ENCODE assay signal across 8 cellular contexts in genomic region chr6:149864578-149865535, GRCh38. TPM values are rescaled to one million over a fixed set of nuclear protein-coding genes. Genes with fewer than 3 reads are reported as not detected.
DNase-seq lines count a peak whose midpoint lies in the region; ATAC-seq and TF ChIP-seq lines count a peak whose summit lies in the region.

No MANE protein-coding gene starts in this region.

- no peaks in the 10 kb centered on the region for H3K9me3 ChIP-seq in colonic mucosa

- CTCF ChIA-PET in GM10248 (lab: Yijun Ruan, JAX) = interaction anchor here (0.9 to 1.6 kb wide), 7 partner anchors 8 to 300 kb away, joined by 3 to 6 read pairs (median 3); no protein-coding TSS in a partner anchor

- no peak for ATAC-seq in stimulated activated naive CD8-positive, alpha-beta T cell treated with anti-CD3 and anti-CD28 coated beads, Interleukin-15, amount 100 ng/mL, for 72 hours
- ATAC-seq in HG03342 (IDR thresholded peaks at IDR 0.05; ENCODE audit: unreplicated experiment) = no peak

- peak overlapping the region; percentile 71 to 72 for H3K4me3 Mint-ChIP-seq in stimulated activated naive CD8-positive, alpha-beta T cell treated with anti-CD3 and anti-CD28 coated beads, Interleukin-15, amount 100 ng/mL, for 72 hours

- H3K27me3 ChIP-seq in colonic mucosa = no peaks in the 10 kb centered on the region

- intact Hi-C loops in colonic mucosa (cut with DNase I) = loop anchor here (2.0 kb wide), 1 partner anchor 30 kb away; no protein-coding TSS in a partner anchor

- peak overlapping the region; percentile 64 for H3K4me3 ChIP-seq in colonic mucosa

- peaks cover 21% of the 10 kb centered on the region for H3K4me1 Mint-ChIP-seq in stimulated activated naive CD8-positive, alpha-beta T cell treated with anti-CD3 and anti-CD28 coated beads, Interleukin-15, amount 100 ng/mL, for 72 hours

- no peaks in the 10 kb centered on the region for H3K36me3 ChIP-seq in colonic mucosa

- DNase-seq in A172 (ENCODE audit: low spot score) (peak; percentile 40), GM10248 (ENCODE audit: extremely low spot score) (peak; percentile 67), NCI-H1105 (lab: John Stamatoyannopoulos, UW) (peak; percentile 87), SW480 (ENCODE audit: low spot score) (peak; percentile 65), colonic mucosa (peak; percentile 53), left kidney (ENCODE audit: low read depth, low spot score) (peak; percentile 86)
- peak; percentile 40 to 43 for DNase-seq in stimulated activated naive CD8-positive, alpha-beta T cell treated with anti-CD3 and anti-CD28 coated beads, Interleukin-15, amount 100 ng/mL, for 72 hours

- H3K9ac ChIP-seq in colonic mucosa (ENCODE audit: low read depth in 2 of 2, low read length in 2 of 2) = peak overlapping the region; percentile 60 to 68

- peaks cover 40% of the 10 kb centered on the region for H3K27me3 Mint-ChIP-seq in stimulated activated naive CD8-positive, alpha-beta T cell treated with anti-CD3 and anti-CD28 coated beads, Interleukin-15, amount 100 ng/mL, for 72 hours

- POLR2A ChIA-PET in GM10248 (lab: Yijun Ruan, JAX) = no interaction called here

- H3K4me1 ChIP-seq in colonic mucosa = no peaks in the 10 kb centered on the region

- TF ChIP-seq CTCF in GM10248 (IDR thresholded peaks at IDR 0.05; ENCODE audit: control extremely low read depth, extremely low read depth, low read depth, missing control alignments) (peak; percentile 75), colonic mucosa (IDR thresholded peaks at IDR 0.05) (peak; percentile 34)

- no peak overlapping the region for H3K27ac Mint-ChIP-seq in stimulated activated naive CD8-positive, alpha-beta T cell treated with anti-CD3 and anti-CD28 coated beads, Interleukin-15, amount 100 ng/mL, for 72 hours

- no peaks in the 10 kb centered on the region for H3K9me3 Mint-ChIP-seq in stimulated activated naive CD8-positive, alpha-beta T cell treated with anti-CD3 and anti-CD28 coated beads, Interleukin-15, amount 100 ng/mL, for 72 hours

- H3K27ac ChIP-seq in colonic mucosa = peak overlapping the region; percentile 92

RNA-seq across cellular contexts. Expression of gene LRP11, which starts 0.7 kb away (rescaled TPM):
- total RNA-seq in A172 (2014; rRNA removed; shearing (Covaris generic)) = 43.4 and 43.9 TPM in 2 replicates
- 10 to 100 TPM; 24.8 to 39.4 TPM for total RNA-seq in colonic mucosa

RNA-seq across cellular contexts. Expression of gene RAET1E, which starts 33.1 kb away (rescaled TPM):
- 0.22 and 1.0 TPM in 2 replicates for total RNA-seq in A172 (2014; rRNA removed; shearing (Covaris generic))
- under 1 TPM in 1 of 2 donors, not detected in 1; 0.21 TPM for total RNA-seq in colonic mucosa

RNA-seq across cellular contexts. Expression of gene RAET1G, which starts 58.1 kb away (rescaled TPM):
- 1.1 and 2.0 TPM in 2 replicates for total RNA-seq in A172 (2014; rRNA removed; shearing (Covaris generic))
- total RNA-seq in colonic mucosa = under 1 TPM in 1 of 2 donors, not detected in 1; 0.27 TPM
